16 cellular contexts compared by ENCODE assay signal in genomic region chr6:144580771-144581170, GRCh38.
"Had no signal": no experiment of that assay in that cellular context is flagged by ENCODE, and none has a peak within 500 bp of the region (broad histone marks: within the 10 kb centered on the region; RNA-seq: fewer than 3 reads in every experiment).

No MANE protein-coding gene starts in this region.

- H3K9me3 Mint-ChIP-seq: activated T-cell treated with anti-CD3 and anti-CD28 coated beads, Interleukin-2, amount 50 U/mL, for 4 hours; mesothelial cell of epicardium; stimulated activated memory B cell treated with anti-CD40 and anti-IgM and Interleukin-4, amounts not matched to agents 10 μg/mL and 1 μg/mL and 100 μg/mL, for 72 hours; T-helper 2 cell treated with Interferon-gamma antibody and Interleukin-4, amounts not matched to agents 5 μg/mL and 100 μg/mL, for 36 hours had no signal

- H3K27me3 Mint-ChIP-seq: stimulated activated memory B cell treated with anti-CD40 and anti-IgM and Interleukin-4, amounts not matched to agents 10 μg/mL and 1 μg/mL and 100 μg/mL, for 72 hours had no signal

- H3K4me3 ChIP-seq: gastrocnemius medialis, heart left ventricle, lower lobe of right lung, ovary had no signal

- H3K36me3 ChIP-seq: ovary had no signal

- DNase-seq: activated CD4-positive, alpha-beta T cell treated with anti-CD3 and anti-CD28 coated beads, Interleukin-2, amount 50 U/mL, for 1 hour; activated gamma-delta T cell; activated T-cell treated with anti-CD3 and anti-CD28 coated beads, Interleukin-2, amount 50 U/mL, for 4 hours; aorta; cerebellar nuclear complex; erythroblast; gastrocnemius medialis; heart left ventricle; left cardiac atrium; lower lobe of right lung; ovary; retina; stimulated activated CD4-positive, alpha-beta T cell treated with anti-CD3 and anti-CD28 coated beads, Interleukin-2, amount 100 ng/mL, for 48 hours had no signal

- H3K9me3 ChIP-seq: gastrocnemius medialis, heart left ventricle, lower lobe of right lung, ovary had no signal

- H3K27ac ChIP-seq: gastrocnemius medialis, heart left ventricle, lower lobe of right lung, ovary had no signal

- H3K4me3 Mint-ChIP-seq: activated T-cell treated with anti-CD3 and anti-CD28 coated beads, Interleukin-2, amount 50 U/mL, for 4 hours; mesothelial cell of epicardium; stimulated activated memory B cell treated with anti-CD40 and anti-IgM and Interleukin-4, amounts not matched to agents 10 μg/mL and 1 μg/mL and 100 μg/mL, for 72 hours; T-helper 2 cell treated with Interferon-gamma antibody and Interleukin-4, amounts not matched to agents 5 μg/mL and 100 μg/mL, for 36 hours had no signal

- ATAC-seq: activated T-cell treated with anti-CD3 and anti-CD28 coated beads, Interleukin-2, amount 50 U/mL, for 4 hours; gastrocnemius medialis; heart left ventricle; left cardiac atrium; lower lobe of right lung; stimulated activated memory B cell treated with anti-CD40 and anti-IgM and Interleukin-4, amounts not matched to agents 10 μg/mL and 1 μg/mL and 100 μg/mL, for 72 hours had no signal

- H3K27ac Mint-ChIP-seq: mesothelial cell of epicardium; stimulated activated memory B cell treated with anti-CD40 and anti-IgM and Interleukin-4, amounts not matched to agents 10 μg/mL and 1 μg/mL and 100 μg/mL, for 72 hours had no signal

- H3K27me3 ChIP-seq: gastrocnemius medialis, heart left ventricle, ovary had no signal
